Comparison of ENCODE assay signal across 33 cellular contexts in genomic region chr17:30605523-30605922, GRCh38.
"Had no signal": no experiment of that assay in that cellular context is flagged by ENCODE, and none has a peak within 500 bp of the region (broad histone marks: within the 10 kb centered on the region; RNA-seq: fewer than 3 reads in every experiment).

No MANE protein-coding gene starts in this region.

- DNase-seq: activated CD4-positive, alpha-beta memory T cell treated with anti-CD3 and anti-CD28 coated beads for 36 hours; activated CD4-positive, alpha-beta T cell treated with anti-CD3 and anti-CD28 coated beads for 36 hours; activated CD4-positive, alpha-beta T cell treated with anti-CD3 and anti-CD28 coated beads, Interleukin-2, amount 10 ng/mL, durations not matched to agents 24 days and 14 days; activated CD4-positive, CD25-positive, alpha-beta regulatory T cell; activated CD4-positive, CD25-positive, alpha-beta regulatory T cell treated with anti-CD3 and anti-CD28 coated beads, Interleukin-2, amount 50 U/mL, for 72 hours; activated CD8-positive, alpha-beta memory T cell treated with anti-CD3 and anti-CD28 coated beads, Interleukin-2, amount 50 U/mL, for 48 hours; activated CD8-positive, alpha-beta T cell treated with anti-CD3 and anti-CD28 coated beads, Interleukin-2, amount 10 ng/mL, durations not matched to agents 7 days and 5 days; activated gamma-delta T cell; activated naive CD4-positive, alpha-beta T cell; activated naive CD4-positive, alpha-beta T cell treated with anti-CD3 and anti-CD28 coated beads, Interleukin-2, amount 10 ng/mL, durations not matched to agents 7 days and 5 days; activated naive CD8-positive, alpha-beta T cell treated with anti-CD3 and anti-CD28 coated beads, Interleukin-2, amount 10 ng/mL, durations not matched to agents 7 days and 5 days; activated T-cell treated with anti-CD3 and anti-CD28 coated beads for 4 hours; activated T-cell treated with anti-CD3 and anti-CD28 coated beads, Interleukin-2, amount 50 U/mL, for 24 hours; activated T-cell treated with anti-CD3 and anti-CD28 coated beads, Interleukin-2, amount 50 U/mL, for 72 hours; central memory CD4-positive, alpha-beta T cell; cerebellar nuclear complex; colonic mucosa; effector CD8-positive, alpha-beta T cell; esophagus squamous epithelium; foreskin melanocyte; T-helper 1 cell; T-helper 17 cell; T1000 had no signal

- H3K9me3 Mint-ChIP-seq: activated CD4-positive, alpha-beta memory T cell treated with anti-CD3 and anti-CD28 coated beads for 36 hours; activated CD4-positive, alpha-beta T cell treated with anti-CD3 and anti-CD28 coated beads, Interleukin-2, amount 10 ng/mL, durations not matched to agents 24 days and 14 days; activated naive CD4-positive, alpha-beta T cell treated with anti-CD3 and anti-CD28 coated beads, Interleukin-2, amount 10 ng/mL, durations not matched to agents 7 days and 5 days; activated naive CD4-positive, alpha-beta T cell treated with anti-CD3 and anti-CD28 coated beads, Interleukin-2, amount 50 U/mL, for 72 hours; activated naive CD8-positive, alpha-beta T cell treated with anti-CD3 and anti-CD28 coated beads, Interleukin-2, amount 10 ng/mL, durations not matched to agents 7 days and 5 days; activated T-cell treated with anti-CD3 and anti-CD28 coated beads, Interleukin-2, amount 50 U/mL, for 24 hours; activated T-cell treated with anti-CD3 and anti-CD28 coated beads, Interleukin-2, amount 50 U/mL, for 72 hours; brain; T-helper 2 cell treated with Interferon-gamma antibody and Interleukin-4, amounts not matched to agents 5 μg/mL and 100 μg/mL, for 36 hours had no signal

- ATAC-seq: activated CD4-positive, alpha-beta T cell treated with anti-CD3 and anti-CD28 coated beads for 36 hours; activated CD8-positive, alpha-beta T cell treated with anti-CD3 and anti-CD28 coated beads, Interleukin-2, amount 10 ng/mL, durations not matched to agents 7 days and 5 days; activated naive CD4-positive, alpha-beta T cell treated with anti-CD3 and anti-CD28 coated beads, Interleukin-2, amount 50 U/mL, for 72 hours; activated T-cell treated with anti-CD3 and anti-CD28 coated beads, Interleukin-2, amount 50 U/mL, for 72 hours; gastroesophageal sphincter; T-helper 17 cell had no signal

- H3K4me3 Mint-ChIP-seq: activated CD4-positive, alpha-beta memory T cell treated with anti-CD3 and anti-CD28 coated beads for 36 hours; activated CD4-positive, alpha-beta T cell treated with anti-CD3 and anti-CD28 coated beads for 36 hours; activated CD4-positive, alpha-beta T cell treated with anti-CD3 and anti-CD28 coated beads, Interleukin-2, amount 10 ng/mL, durations not matched to agents 24 days and 14 days; activated CD8-positive, alpha-beta T cell treated with anti-CD3 and anti-CD28 coated beads, Interleukin-2, amount 10 ng/mL, durations not matched to agents 7 days and 5 days; activated naive CD4-positive, alpha-beta T cell treated with anti-CD3 and anti-CD28 coated beads, Interleukin-2, amount 10 ng/mL, durations not matched to agents 7 days and 5 days; activated naive CD8-positive, alpha-beta T cell treated with anti-CD3 and anti-CD28 coated beads, Interleukin-2, amount 10 ng/mL, durations not matched to agents 7 days and 5 days; activated T-cell treated with anti-CD3 and anti-CD28 coated beads, Interleukin-2, amount 50 U/mL, for 24 hours; activated T-cell treated with anti-CD3 and anti-CD28 coated beads, Interleukin-2, amount 50 U/mL, for 72 hours; T-helper 17 cell; T-helper 2 cell treated with Interferon-gamma antibody and Interleukin-4, amounts not matched to agents 5 μg/mL and 100 μg/mL, for 36 hours had no signal

- H3K27me3 ChIP-seq: ascending aorta, breast epithelium, cardiac muscle cell, colonic mucosa, esophagus squamous epithelium, gastroesophageal sphincter had no signal

- H3K4me3 ChIP-seq: ascending aorta, breast epithelium, cardiac muscle cell, colonic mucosa, esophagus squamous epithelium, gastroesophageal sphincter had no signal

- H3K27ac ChIP-seq: ascending aorta, breast epithelium, cardiac muscle cell, colonic mucosa, epithelial cell of prostate, esophagus squamous epithelium, gastroesophageal sphincter had no signal

- H3K27ac Mint-ChIP-seq: activated CD4-positive, alpha-beta memory T cell treated with anti-CD3 and anti-CD28 coated beads for 36 hours; activated CD4-positive, alpha-beta T cell treated with anti-CD3 and anti-CD28 coated beads for 36 hours; activated CD4-positive, alpha-beta T cell treated with anti-CD3 and anti-CD28 coated beads, Interleukin-2, amount 10 ng/mL, durations not matched to agents 24 days and 14 days; activated CD8-positive, alpha-beta T cell treated with anti-CD3 and anti-CD28 coated beads, Interleukin-2, amount 10 ng/mL, durations not matched to agents 7 days and 5 days; activated naive CD4-positive, alpha-beta T cell treated with anti-CD3 and anti-CD28 coated beads, Interleukin-2, amount 10 ng/mL, durations not matched to agents 7 days and 5 days; activated naive CD8-positive, alpha-beta T cell treated with anti-CD3 and anti-CD28 coated beads, Interleukin-2, amount 10 ng/mL, durations not matched to agents 7 days and 5 days; activated T-cell treated with anti-CD3 and anti-CD28 coated beads, Interleukin-2, amount 50 U/mL, for 24 hours; T-helper 17 cell; T-helper 2 cell treated with Interferon-gamma antibody and Interleukin-4, amounts not matched to agents 5 μg/mL and 100 μg/mL, for 36 hours had no signal

- H3K27me3 Mint-ChIP-seq: activated CD4-positive, alpha-beta memory T cell treated with anti-CD3 and anti-CD28 coated beads for 36 hours; activated CD4-positive, alpha-beta T cell treated with anti-CD3 and anti-CD28 coated beads for 36 hours; activated naive CD8-positive, alpha-beta T cell treated with anti-CD3 and anti-CD28 coated beads, Interleukin-2, amount 10 ng/mL, durations not matched to agents 7 days and 5 days; T-helper 17 cell had no signal

- FAIRE-seq: endometrium, endothelial cell of umbilical vein had no signal

- H3K4me1 ChIP-seq: breast epithelium, colonic mucosa had no signal

- H3K9me3 ChIP-seq: ascending aorta, breast epithelium, colonic mucosa, esophagus squamous epithelium, gastroesophageal sphincter had no signal

- H3K36me3 Mint-ChIP-seq: activated naive CD4-positive, alpha-beta T cell treated with anti-CD3 and anti-CD28 coated beads, Interleukin-2, amount 10 ng/mL, durations not matched to agents 7 days and 5 days had no signal

- H3K36me3 ChIP-seq: breast epithelium, colonic mucosa, esophagus squamous epithelium had no signal
